Comparison of ENCODE assay signal across 8 cellular contexts in the genomic region with DNA sequence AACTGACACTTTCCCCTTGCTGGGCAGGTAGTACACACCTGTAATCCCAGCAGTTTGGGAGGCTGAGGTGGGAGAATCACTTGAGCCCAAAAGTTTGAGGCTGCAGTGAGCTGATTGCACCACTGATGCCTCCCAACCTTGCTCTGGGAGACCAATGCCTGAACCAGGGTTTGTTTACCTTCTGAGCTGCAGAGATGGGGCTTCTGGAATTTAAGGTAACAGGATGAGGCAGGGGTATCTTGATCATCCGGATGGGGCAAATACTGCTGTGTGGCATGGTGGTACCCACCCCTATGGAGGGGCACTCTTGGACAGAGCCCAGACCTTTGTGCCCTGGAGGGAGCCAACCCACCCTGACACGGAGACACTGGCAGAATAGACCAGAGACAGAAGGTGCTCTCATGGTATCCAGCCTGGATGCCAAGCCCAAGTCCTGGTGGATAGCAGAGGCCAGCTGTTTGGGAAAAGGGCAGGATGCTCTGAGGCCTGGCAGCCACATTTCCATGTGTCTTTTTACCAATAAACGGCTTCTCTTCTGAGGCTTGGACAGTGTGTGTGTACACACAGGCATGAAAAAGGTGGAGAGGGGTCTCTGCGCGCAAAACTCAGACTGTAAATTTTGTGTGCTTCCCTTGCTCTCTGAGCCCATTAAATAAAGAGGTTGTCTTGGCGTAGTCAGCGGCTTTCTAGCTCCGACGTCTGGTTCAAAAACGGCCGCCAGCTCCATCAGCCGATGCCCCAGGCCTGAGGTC. TPM values are rescaled to one million over a fixed set of nuclear protein-coding genes. Genes with fewer than 3 reads are reported as not detected.
DNase-seq lines count a peak whose midpoint lies in the region; ATAC-seq lines count a peak whose summit lies in the region.

No MANE protein-coding gene starts in this region.

- no peaks in the 10 kb centered on the region for H3K9me3 Mint-ChIP-seq in activated T-helper 1 cell treated with anti-CD3 and anti-CD28 coated beads, Interleukin-12 subunit alpha, Interleukin-12 subunit beta, Interleukin-2, Interleukin-4 antibody, amounts not matched to agents 30 ng/mL and 10 ng/mL and 1 ng/mL, durations not matched to agents 14 hours and 24 hours and 36 hours

- H3K27ac Mint-ChIP-seq in activated T-helper 1 cell treated with anti-CD3 and anti-CD28 coated beads, Interleukin-12 subunit alpha, Interleukin-12 subunit beta, Interleukin-2, Interleukin-4 antibody, amounts not matched to agents 30 ng/mL and 10 ng/mL and 1 ng/mL, durations not matched to agents 14 hours and 24 hours and 36 hours = peak overlapping the region; percentile 92

- H3K36me3 ChIP-seq in iPS-18a (ENCODE audit: control insufficient read depth, low read depth, low read length) (peaks cover 21% of the 10 kb centered on the region), subcutaneous abdominal adipose tissue (ENCODE audit: control insufficient read depth in 5 of 5, insufficient read depth in 5 of 5, low read length in 5 of 5) (peaks cover 0 to 16% (median 10%) of the 10 kb centered on the region in 5 donors)

- peaks cover 4% of the 10 kb centered on the region for H3K27me3 Mint-ChIP-seq in activated T-helper 1 cell treated with anti-CD3 and anti-CD28 coated beads, Interleukin-12 subunit alpha, Interleukin-12 subunit beta, Interleukin-2, Interleukin-4 antibody, amounts not matched to agents 30 ng/mL and 10 ng/mL and 1 ng/mL, durations not matched to agents 14 hours and 24 hours and 36 hours (ENCODE audit: insufficient read depth)

- H3K36me3 Mint-ChIP-seq in activated T-helper 1 cell treated with anti-CD3 and anti-CD28 coated beads, Interleukin-12 subunit alpha, Interleukin-12 subunit beta, Interleukin-2, Interleukin-4 antibody, amounts not matched to agents 30 ng/mL and 10 ng/mL and 1 ng/mL, durations not matched to agents 14 hours and 24 hours and 36 hours (ENCODE audit: low read depth) = peaks cover 19% of the 10 kb centered on the region

- peak; percentile 29 for DNase-seq in NCI-H748 (lab: John Stamatoyannopoulos, UW; ENCODE audit: unreplicated experiment)
- DNase-seq in NCI-H748 treated with DMSO at 0.1 percent for 48 hours (lab: John Stamatoyannopoulos, UW) = no peak
- no peak for DNase-seq in activated T-helper 1 cell treated with anti-CD3 and anti-CD28 coated beads, Interleukin-12 subunit alpha, Interleukin-12 subunit beta, Interleukin-2, Interleukin-4 antibody, amounts not matched to agents 30 ng/mL and 10 ng/mL and 1 ng/mL, durations not matched to agents 14 hours and 24 hours and 36 hours (ENCODE audit: low spot score)
- DNase-seq in epidermal melanocyte (ENCODE audit: insufficient read length, low spot score) = no peak

- H3K4me1 ChIP-seq in iPS-18a (ENCODE audit: control insufficient read depth, low read depth, low read length) (peaks cover 6% of the 10 kb centered on the region), subcutaneous abdominal adipose tissue (ENCODE audit: control insufficient read depth in 5 of 5, insufficient read depth in 5 of 5, low read length in 5 of 5) (peaks cover 2 to 28% (median 24%) of the 10 kb centered on the region in 5 donors)

- ATAC-seq in HG03039 (IDR thresholded peaks at IDR 0.05; ENCODE audit: unreplicated experiment) (no peak), HG03520 (IDR thresholded peaks at IDR 0.05; ENCODE audit: unreplicated experiment) (no peak)

- H3K27ac ChIP-seq in iPS-18a (ENCODE audit: low read length) (peak overlapping the region; percentile 72), subcutaneous abdominal adipose tissue (ENCODE audit: low read depth, low read length) (peak overlapping the region; percentile 75)

- peaks cover 49% of the 10 kb centered on the region for H3K4me1 Mint-ChIP-seq in activated T-helper 1 cell treated with anti-CD3 and anti-CD28 coated beads, Interleukin-12 subunit alpha, Interleukin-12 subunit beta, Interleukin-2, Interleukin-4 antibody, amounts not matched to agents 30 ng/mL and 10 ng/mL and 1 ng/mL, durations not matched to agents 14 hours and 24 hours and 36 hours (ENCODE audit: low read depth)

- peak overlapping the region; percentile 85 for H3K4me3 Mint-ChIP-seq in activated T-helper 1 cell treated with anti-CD3 and anti-CD28 coated beads, Interleukin-12 subunit alpha, Interleukin-12 subunit beta, Interleukin-2, Interleukin-4 antibody, amounts not matched to agents 30 ng/mL and 10 ng/mL and 1 ng/mL, durations not matched to agents 14 hours and 24 hours and 36 hours

- H3K9me3 ChIP-seq in iPS-18a (ENCODE audit: control insufficient read depth, low read depth, low read length) (no peaks in the 10 kb centered on the region), subcutaneous abdominal adipose tissue (ENCODE audit: control insufficient read depth in 5 of 5, low read length in 5 of 5) (no peaks in the 10 kb centered on the region)

- intact Hi-C loops in activated T-helper 1 cell treated with anti-CD3 and anti-CD28 coated beads, Interleukin-12 subunit alpha, Interleukin-12 subunit beta, Interleukin-2, Interleukin-4 antibody, amounts not matched to agents 30 ng/mL and 10 ng/mL and 1 ng/mL, durations not matched to agents 14 hours and 24 hours and 36 hours (cut with micrococcal nuclease) = loop anchor here (1.0 kb wide), 1 partner anchor 21 kb away; no protein-coding TSS in a partner anchor

- peak overlapping the region; percentile 65 for H3K4me3 ChIP-seq in iPS-18a (ENCODE audit: low read length)
- H3K4me3 ChIP-seq in subcutaneous abdominal adipose tissue (ENCODE audit: low read depth in 1 of 5, low read length in 5 of 5) = peak overlapping the region; percentile 17 to 83 (median 80)

- H3K9ac ChIP-seq in iPS-18a (ENCODE audit: low read length) (peak overlapping the region; percentile 85), subcutaneous abdominal adipose tissue (ENCODE audit: low read length in 5 of 5) (peak overlapping the region in 4 of 5 donors; percentile 79 to 86 (median 84))

- H3K27me3 ChIP-seq in iPS-18a (ENCODE audit: control insufficient read depth, insufficient read depth, low read length) (no peaks in the 10 kb centered on the region), subcutaneous abdominal adipose tissue (ENCODE audit: control insufficient read depth in 5 of 5, insufficient read depth in 4 of 5, low read length in 5 of 5) (no peaks in the 10 kb centered on the region)

RNA-seq across cellular contexts. Expression of a gene that starts 4.4 kb away (rescaled TPM):
- 20.2 and 21.4 TPM in 2 replicates for total RNA-seq in activated T-helper 1 cell treated with anti-CD3 and anti-CD28 coated beads, Interleukin-12 subunit alpha, Interleukin-12 subunit beta, Interleukin-2, Interleukin-4 antibody, amounts not matched to agents 30 ng/mL and 10 ng/mL and 1 ng/mL, durations not matched to agents 14 hours and 24 hours and 36 hours

RNA-seq across cellular contexts. Expression of a gene that starts 7.8 kb away (rescaled TPM):
- 8.1 and 8.9 TPM in 2 replicates for total RNA-seq in activated T-helper 1 cell treated with anti-CD3 and anti-CD28 coated beads, Interleukin-12 subunit alpha, Interleukin-12 subunit beta, Interleukin-2, Interleukin-4 antibody, amounts not matched to agents 30 ng/mL and 10 ng/mL and 1 ng/mL, durations not matched to agents 14 hours and 24 hours and 36 hours

RNA-seq across cellular contexts. Expression of a gene that starts 17.2 kb away (rescaled TPM):
- total RNA-seq in activated T-helper 1 cell treated with anti-CD3 and anti-CD28 coated beads, Interleukin-12 subunit alpha, Interleukin-12 subunit beta, Interleukin-2, Interleukin-4 antibody, amounts not matched to agents 30 ng/mL and 10 ng/mL and 1 ng/mL, durations not matched to agents 14 hours and 24 hours and 36 hours = 195 and 200 TPM in 2 replicates

RNA-seq across cellular contexts. Expression of a gene that starts 25.0 kb away (rescaled TPM):
- 2.0 and 2.7 TPM in 2 replicates for total RNA-seq in activated T-helper 1 cell treated with anti-CD3 and anti-CD28 coated beads, Interleukin-12 subunit alpha, Interleukin-12 subunit beta, Interleukin-2, Interleukin-4 antibody, amounts not matched to agents 30 ng/mL and 10 ng/mL and 1 ng/mL, durations not matched to agents 14 hours and 24 hours and 36 hours

RNA-seq across cellular contexts. Expression of a gene that starts 29.3 kb away (rescaled TPM):
- 68.9 and 73.6 TPM in 2 replicates for total RNA-seq in activated T-helper 1 cell treated with anti-CD3 and anti-CD28 coated beads, Interleukin-12 subunit alpha, Interleukin-12 subunit beta, Interleukin-2, Interleukin-4 antibody, amounts not matched to agents 30 ng/mL and 10 ng/mL and 1 ng/mL, durations not matched to agents 14 hours and 24 hours and 36 hours
